ENCODE assay signal across 10 cellular contexts in the genomic region with DNA sequence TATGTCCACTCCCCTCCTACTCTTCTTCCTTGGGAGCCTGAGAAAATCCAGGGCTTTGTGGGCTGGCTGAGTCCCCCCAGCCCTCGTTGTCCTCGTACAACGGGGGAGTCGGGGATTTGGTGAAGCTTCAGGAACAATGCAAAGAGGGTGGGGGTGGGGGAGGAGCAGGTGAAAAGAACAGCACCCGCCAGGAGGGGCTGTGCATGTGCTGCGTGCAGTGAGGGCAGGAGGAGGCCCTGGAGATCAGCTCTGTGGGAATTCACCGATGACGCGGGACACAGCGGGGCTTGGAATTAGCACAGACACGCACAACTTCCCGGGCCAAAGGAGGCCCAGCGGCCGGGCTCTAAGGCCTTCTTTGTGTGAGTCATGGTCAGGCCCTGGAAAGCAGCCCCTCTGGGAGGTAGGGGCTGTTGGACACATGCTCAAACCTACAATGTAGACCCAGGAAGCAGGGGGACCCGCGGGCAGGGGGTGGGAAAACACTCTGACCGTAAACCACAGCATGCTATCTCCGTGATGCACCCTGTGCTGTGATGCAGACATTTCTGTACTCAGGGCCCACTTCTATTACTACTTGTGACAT. TPM values are rescaled to one million over a fixed set of nuclear protein-coding genes. Genes with fewer than 3 reads are reported as not detected.
A peak's percentile ranks its signal among the peaks of the same experiment; 100 is the strongest.
DNase-seq lines count a peak whose midpoint lies in the region; TF ChIP-seq lines count a peak whose summit lies in the region.
"Had no signal": no experiment of that assay in that cellular context is flagged by ENCODE, and none has a peak within 500 bp of the region (broad histone marks: within the 10 kb centered on the region; RNA-seq: fewer than 3 reads in every experiment).

No MANE protein-coding gene starts in this region.

- H3K27me3 ChIP-seq in neural progenitor cell (no peaks in the 10 kb centered on the region), MM.1S (replicated peaks; ENCODE audit: insufficient read depth, low read length) (no peaks in the 10 kb centered on the region)

- H3K27me3 Mint-ChIP-seq in neural progenitor cell (ENCODE audit: insufficient read depth, low read depth), result peaks cover 6% of the 10 kb centered on the region

- peak overlapping the region; percentile 100 for H3K27ac Mint-ChIP-seq in neural progenitor cell
- H3K27ac Mint-ChIP-seq: CD8-positive, alpha-beta T cell had no signal

- peak overlapping the region; percentile 54 for H3K4me2 ChIP-seq in neural progenitor cell
- no peak overlapping the region for H3K4me2 ChIP-seq in MM.1S (ENCODE audit: low read depth, low read length)
- no peak overlapping the region for H3K4me2 ChIP-seq in OCI-LY7 (ENCODE audit: low read length)

- H3K36me3 Mint-ChIP-seq in neural progenitor cell, result peaks cover 10% of the 10 kb centered on the region

- BruUV-seq in OCI-LY7 (replicated peaks; lab: Mats Ljungman, UMichigan), result no TSS peak

- no peak overlapping the region for H3K9ac ChIP-seq in neural progenitor cell
- H3K9ac ChIP-seq in MM.1S (ENCODE audit: low read length), result no peak overlapping the region

- H2AFZ ChIP-seq in neural progenitor cell (replicated peaks) (no peak overlapping the region), MM.1S (ENCODE audit: low read length) (no peak overlapping the region), OCI-LY7 (ENCODE audit: low read length) (no peak overlapping the region)

- intact Hi-C loops in OCI-LY7 (cut with micrococcal nuclease; ENCODE audit: unreplicated experiment), result no loop called here

- H4K20me1 ChIP-seq in neural progenitor cell (ENCODE audit: low read depth) (no peaks in the 10 kb centered on the region), MM.1S (ENCODE audit: insufficient read depth, low read length) (no peaks in the 10 kb centered on the region), OCI-LY7 (ENCODE audit: insufficient read depth, low read length) (no peaks in the 10 kb centered on the region)

- peaks cover 45% of the 10 kb centered on the region for H3K4me1 Mint-ChIP-seq in neural progenitor cell

- CTCF ChIA-PET in OCI-LY7 (lab: Charles Lee; ENCODE audit: unreplicated experiment), result no interaction called here

- H3K9me3 Mint-ChIP-seq in neural progenitor cell, result no peaks in the 10 kb centered on the region
- H3K9me3 Mint-ChIP-seq: CD8-positive, alpha-beta T cell had no signal

- H3K9me3 ChIP-seq in neural progenitor cell (ENCODE audit: low read depth) (no peaks in the 10 kb centered on the region), MM.1S (replicated peaks; ENCODE audit: insufficient read depth, low read length) (no peaks in the 10 kb centered on the region), OCI-LY7 (ENCODE audit: low read length) (no peaks in the 10 kb centered on the region)

- H3F3A ChIP-seq in neural progenitor cell (ENCODE audit: low read depth) (peaks cover 62% of the 10 kb centered on the region), MM.1S (ENCODE audit: insufficient read depth, low read length) (no peaks in the 10 kb centered on the region)

- POLR2A ChIA-PET in OCI-LY7 (lab: Charles Lee), result interaction anchor here (0.5 to 0.6 kb wide), 2 partner anchors 9 to 202 kb away, joined by 3 read pairs; no protein-coding TSS in a partner anchor

- H3K27ac ChIP-seq in neural progenitor cell (peak overlapping the region; percentile 91), MM.1S (ENCODE audit: low read length) (no peak overlapping the region), OCI-LY7 (ENCODE audit: low read depth, low read length, poor library complexity, severe bottlenecking) (no peak overlapping the region)
- H3K27ac ChIP-seq: epithelial cell of prostate had no signal

- H3K9me2 ChIP-seq in MM.1S (replicated peaks; ENCODE audit: insufficient read depth, low read length) (no peaks in the 10 kb centered on the region), OCI-LY7 (ENCODE audit: insufficient read depth, low read length) (no peaks in the 10 kb centered on the region)

- no peaks in the 10 kb centered on the region for H3K79me2 ChIP-seq in neural progenitor cell (ENCODE audit: low read depth)
- H3K79me2 ChIP-seq in MM.1S (ENCODE audit: low read length), result no peaks in the 10 kb centered on the region
- no peaks in the 10 kb centered on the region for H3K79me2 ChIP-seq in OCI-LY7 (ENCODE audit: insufficient read depth, low read depth, low read length)

- H3K4me1 ChIP-seq in neural progenitor cell, result peaks cover 55% of the 10 kb centered on the region
- H3K4me1 ChIP-seq in MM.1S (ENCODE audit: low read length), result no peaks in the 10 kb centered on the region
- H3K4me1 ChIP-seq in OCI-LY7 (ENCODE audit: insufficient read depth, low read length, poor library complexity, severe bottlenecking), result no peaks in the 10 kb centered on the region

- H3K4me3 Mint-ChIP-seq in neural progenitor cell, result peak overlapping the region; percentile 80
- H3K4me3 Mint-ChIP-seq: CD8-positive, alpha-beta T cell had no signal

- in situ Hi-C loops in SK-MEL-5 (cut with HindIII; ENCODE audit: low pct_unique_long_range_greater_than_20kb, low sequenced_read_pairs), result no loop called here

- DNase-seq in AG20443 (ENCODE audit: low spot score) (peak; percentile 82), SK-MEL-5 (ENCODE audit: low read depth, low spot score) (peak; percentile 91), fibroblast of villous mesenchyme (ENCODE audit: low read depth) (peak; percentile 78), neural progenitor cell (ENCODE audit: low spot score) (peak; percentile 77), MM.1S (no peak), cerebellar nuclear complex (lab: John Stamatoyannopoulos, UW) (no peak), OCI-LY7 (ENCODE audit: low spot score) (no peak)
- DNase-seq in stimulated activated naive CD4-positive, alpha-beta T cell (lab: John Stamatoyannopoulos, UW), result no peak
- DNase-seq: CD8-positive, alpha-beta T cell had no signal

- no peaks in the 10 kb centered on the region for H3K36me3 ChIP-seq in neural progenitor cell
- H3K36me3 ChIP-seq in MM.1S (replicated peaks; ENCODE audit: insufficient read depth, low read length), result no peaks in the 10 kb centered on the region
- H3K36me3 ChIP-seq in OCI-LY7 (ENCODE audit: insufficient read depth, low read length), result peaks cover 26% of the 10 kb centered on the region; the same call in 1 of the 2 replicates

- no peak for TF ChIP-seq CTCF in fibroblast of villous mesenchyme (IDR thresholded peaks at IDR 0.05; ENCODE audit: insufficient read depth, low read depth, low read length)
- no peak for TF ChIP-seq CTCF in neural progenitor cell (IDR thresholded peaks at IDR 0.05)
- no peak for TF ChIP-seq CTCF in MM.1S (IDR thresholded peaks at IDR 0.05; ENCODE audit: low read length)
- TF ChIP-seq CTCF in OCI-LY7 (conservative IDR thresholded peaks at IDR 0.05; ENCODE audit: low read length), result no peak

- H3K4me3 ChIP-seq in fibroblast of villous mesenchyme (ENCODE audit: low read depth, low read length) (no peak overlapping the region), neural progenitor cell (no peak overlapping the region), MM.1S (ENCODE audit: low read length) (no peak overlapping the region), OCI-LY7 (ENCODE audit: low read depth, low read length, poor library complexity, severe bottlenecking) (no peak overlapping the region)

RNA-seq across cellular contexts. Expression of a gene that starts 32.8 kb away (rescaled TPM):
- 49.6 and 53.6 TPM in 2 replicates for total RNA-seq in SK-MEL-5 (2014; rRNA removed; shearing (Covaris generic))
- 35.6 and 40.3 TPM in 2 replicates for polyA plus RNA-seq in SK-MEL-5 (2015; cell fraction: cytosol; rRNA removed)
- 154 and 204 TPM in 2 replicates for polyA plus RNA-seq in SK-MEL-5 (2015; cell fraction: nucleus; rRNA removed)
- 26.8 and 29.3 TPM in 2 replicates for total RNA-seq in fibroblast of villous mesenchyme
- total RNA-seq in neural progenitor cell (ENCODE audit: low replicate concordance), result 23.5 and 28.7 TPM in 2 replicates
- 30.8 and 37.8 TPM in 2 replicates for total RNA-seq in OCI-LY7 (2014; rRNA removed; shearing (Covaris generic))
- 37.7 and 46.2 TPM in 2 replicates for total RNA-seq in OCI-LY7 (2022)

Comparison
In these comparisons a context has a peak if more than half of its experiments do, and no peak if none do; other contexts are left out.
1. DNase-seq: peak in AG20443 (single experiment), SK-MEL-5 (single experiment), fibroblast of villous mesenchyme (single experiment) and neural progenitor cell (single experiment); none in stimulated activated naive CD4-positive, alpha-beta T cell (0 of 6), MM.1S (single experiment), cerebellar nuclear complex (0 of 2) and OCI-LY7 (single experiment).